ENCODE assay signal across 10 cellular contexts in the genomic region with DNA sequence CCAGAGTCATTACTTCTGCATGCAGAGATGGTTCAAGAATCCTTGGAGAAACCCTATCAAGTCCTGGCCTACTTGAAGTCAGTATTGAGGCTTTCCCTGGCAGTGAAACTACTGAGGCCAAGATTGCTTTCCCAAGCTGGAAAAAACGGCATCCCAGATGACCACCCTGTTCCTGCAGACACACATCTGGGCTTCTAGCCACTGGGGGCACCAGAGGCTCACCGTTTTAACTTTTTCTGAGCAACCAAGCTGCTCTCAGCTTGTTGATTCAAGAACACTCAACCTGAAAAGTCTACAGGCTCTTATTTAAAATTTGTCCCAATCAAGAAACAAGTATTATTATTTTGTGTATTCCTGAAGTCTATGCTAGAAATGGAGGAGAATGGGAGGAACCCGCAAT.
A peak's percentile ranks its signal among the peaks of the same experiment; 100 is the strongest.
DNase-seq lines count a peak whose midpoint lies in the region; ATAC-seq, FAIRE-seq and TF ChIP-seq lines count a peak whose summit lies in the region.
"Had no signal": no experiment of that assay in that cellular context is flagged by ENCODE, and none has a peak within 500 bp of the region (broad histone marks: within the 10 kb centered on the region; RNA-seq: fewer than 3 reads in every experiment).

No MANE protein-coding gene starts in this region.

- BruUV-seq in Caco-2 (replicated peaks; lab: Mats Ljungman, UMichigan) = no TSS peak

- peaks cover 20% of the 10 kb centered on the region for H3K9me3 ChIP-seq in Caco-2

- no peaks in the 10 kb centered on the region for H3K27me3 Mint-ChIP-seq in Caco-2 (ENCODE audit: insufficient read depth, unreplicated experiment)
- H3K27me3 Mint-ChIP-seq in activated T-helper 1 cell treated with anti-CD3 and anti-CD28 coated beads, Interleukin-12 subunit alpha, Interleukin-12 subunit beta, Interleukin-2, Interleukin-4 antibody, amounts not matched to agents 30 ng/mL and 10 ng/mL and 1 ng/mL, durations not matched to agents 14 hours and 24 hours and 36 hours (ENCODE audit: insufficient read depth) = no peaks in the 10 kb centered on the region

- no peak overlapping the region for H3K27ac Mint-ChIP-seq in Caco-2 (ENCODE audit: unreplicated experiment)
- no peak overlapping the region for H3K27ac Mint-ChIP-seq in activated T-helper 1 cell treated with anti-CD3 and anti-CD28 coated beads, Interleukin-12 subunit alpha, Interleukin-12 subunit beta, Interleukin-2, Interleukin-4 antibody, amounts not matched to agents 30 ng/mL and 10 ng/mL and 1 ng/mL, durations not matched to agents 14 hours and 24 hours and 36 hours

- H3K4me3 Mint-ChIP-seq in Caco-2 (ENCODE audit: unreplicated experiment) = no peak overlapping the region
- H3K4me3 Mint-ChIP-seq in activated T-helper 1 cell treated with anti-CD3 and anti-CD28 coated beads, Interleukin-12 subunit alpha, Interleukin-12 subunit beta, Interleukin-2, Interleukin-4 antibody, amounts not matched to agents 30 ng/mL and 10 ng/mL and 1 ng/mL, durations not matched to agents 14 hours and 24 hours and 36 hours = no peak overlapping the region

- ATAC-seq in HG02885 (IDR thresholded peaks at IDR 0.05; ENCODE audit: poor library complexity, unreplicated experiment) = no peak

- intact Hi-C loops in Caco-2 (cut with micrococcal nuclease; ENCODE audit: unreplicated experiment) = no loop called here
- intact Hi-C loops in activated T-helper 1 cell treated with anti-CD3 and anti-CD28 coated beads, Interleukin-12 subunit alpha, Interleukin-12 subunit beta, Interleukin-2, Interleukin-4 antibody, amounts not matched to agents 30 ng/mL and 10 ng/mL and 1 ng/mL, durations not matched to agents 14 hours and 24 hours and 36 hours (cut with micrococcal nuclease) = no loop called here

- peak in 1 of 2 experiments; percentile 39 for DNase-seq in Caco-2
- peak; percentile 23 for DNase-seq in HuH-7.5 (ENCODE audit: low spot score)
- DNase-seq in amniotic epithelial cell (ENCODE audit: low read depth) = peak; percentile 58
- peak; percentile 36 for DNase-seq in left kidney (ENCODE audit: low read depth, low spot score)
- no peak for DNase-seq in activated gamma-delta T cell (lab: John Stamatoyannopoulos, UW)
- DNase-seq in activated T-helper 1 cell treated with anti-CD3 and anti-CD28 coated beads, Interleukin-12 subunit alpha, Interleukin-12 subunit beta, Interleukin-2, Interleukin-4 antibody, amounts not matched to agents 30 ng/mL and 10 ng/mL and 1 ng/mL, durations not matched to agents 14 hours and 24 hours and 36 hours (ENCODE audit: low spot score) = no peak
- DNase-seq in GM12892 (ENCODE audit: insufficient read length) = no peak
- DNase-seq: activated CD4-positive, alpha-beta T cell treated with anti-CD3 and anti-CD28 coated beads, Interleukin-2, amount 50 U/mL, for 1 hour; NCI-H446 treated with DMSO at 0.1 percent for 48 hours had no signal

- H3K36me3 Mint-ChIP-seq in Caco-2 (ENCODE audit: insufficient read depth, unreplicated experiment) = no peaks in the 10 kb centered on the region
- no peaks in the 10 kb centered on the region for H3K36me3 Mint-ChIP-seq in activated T-helper 1 cell treated with anti-CD3 and anti-CD28 coated beads, Interleukin-12 subunit alpha, Interleukin-12 subunit beta, Interleukin-2, Interleukin-4 antibody, amounts not matched to agents 30 ng/mL and 10 ng/mL and 1 ng/mL, durations not matched to agents 14 hours and 24 hours and 36 hours (ENCODE audit: low read depth)

- H3K27me3 ChIP-seq in Caco-2 (replicated peaks; ENCODE audit: control insufficient read depth, insufficient read depth, low read length) = no peaks in the 10 kb centered on the region

- CTCF ChIA-PET in Caco-2 (lab: Charles Lee) = interaction anchor here (0.8 to 1.3 kb wide), 3 partner anchors 10 to 128 kb away, joined by 3 to 5 read pairs (median 4); partner anchors contain the start of gene TRIM13

- H3K4me1 Mint-ChIP-seq in Caco-2 (ENCODE audit: low read depth, unreplicated experiment) = no peaks in the 10 kb centered on the region
- no peaks in the 10 kb centered on the region for H3K4me1 Mint-ChIP-seq in activated T-helper 1 cell treated with anti-CD3 and anti-CD28 coated beads, Interleukin-12 subunit alpha, Interleukin-12 subunit beta, Interleukin-2, Interleukin-4 antibody, amounts not matched to agents 30 ng/mL and 10 ng/mL and 1 ng/mL, durations not matched to agents 14 hours and 24 hours and 36 hours (ENCODE audit: low read depth)

- FAIRE-seq in GM12892 (lab: Jason Lieb, UNC) = no peak

- H3K36me3 ChIP-seq in Caco-2 (ENCODE audit: control insufficient read depth, insufficient read depth, low read length) = no peaks in the 10 kb centered on the region

- TF ChIP-seq POLR2A in GM12892 (IDR thresholded peaks at IDR 0.05; ENCODE audit: low read depth, low read length) = no peak

- H3K9me3 Mint-ChIP-seq in Caco-2 (ENCODE audit: unreplicated experiment) = peaks cover 39% of the 10 kb centered on the region
- H3K9me3 Mint-ChIP-seq in activated T-helper 1 cell treated with anti-CD3 and anti-CD28 coated beads, Interleukin-12 subunit alpha, Interleukin-12 subunit beta, Interleukin-2, Interleukin-4 antibody, amounts not matched to agents 30 ng/mL and 10 ng/mL and 1 ng/mL, durations not matched to agents 14 hours and 24 hours and 36 hours = peaks cover 4% of the 10 kb centered on the region

- POLR2A ChIA-PET in Caco-2 (lab: Charles Lee) = no interaction called here

- no peaks in the 10 kb centered on the region for H3K4me1 ChIP-seq in Caco-2

- peak; percentile 28 to 46 for TF ChIP-seq CTCF in Caco-2 (IDR thresholded peaks at IDR 0.05; ENCODE audit: insufficient read depth in 1 of 2, low read depth in 1 of 2, low read length in 1 of 2, severe bottlenecking in 1 of 2, unreplicated experiment in 1 of 2)

- H3K4me3 ChIP-seq in Caco-2 (ENCODE audit: low read depth, low read length) = no peak overlapping the region

Comparison
In these comparisons a context has a peak if more than half of its experiments do, and no peak if none do; other contexts are left out.
1. DNase-seq: peak in HuH-7.5 (single experiment), amniotic epithelial cell (single experiment) and left kidney (single experiment); none in activated gamma-delta T cell (single experiment), activated T-helper 1 cell treated with anti-CD3 and anti-CD28 coated beads, Interleukin-12 subunit alpha, Interleukin-12 subunit beta, Interleukin-2, Interleukin-4 antibody, amounts not matched to agents 30 ng/mL and 10 ng/mL and 1 ng/mL, durations not matched to agents 14 hours and 24 hours and 36 hours (single experiment) and GM12892 (single experiment).